8 cellular contexts compared by ENCODE assay signal in genomic region chr20:46117704-46118467, GRCh38. TPM values are rescaled to one million over a fixed set of nuclear protein-coding genes. Genes with fewer than 3 reads are reported as not detected.
DNase-seq lines count a peak whose midpoint lies in the region; ATAC-seq and TF ChIP-seq lines count a peak whose summit lies in the region.

CD40 (plus strand) TSS chr20:46118314; CDS start chr20:46118344, 30 bp downstream.

- no peaks in the 10 kb centered on the region for H3K9me3 ChIP-seq in heart right ventricle
- no peaks in the 10 kb centered on the region for H3K9me3 ChIP-seq in psoas muscle
- no peaks in the 10 kb centered on the region for H3K9me3 ChIP-seq in upper lobe of right lung

- ATAC-seq in GM19035 (IDR thresholded peaks at IDR 0.05; ENCODE audit: unreplicated experiment) = peak; percentile 71
- ATAC-seq in HG03280 (IDR thresholded peaks at IDR 0.05; ENCODE audit: unreplicated experiment) = peak; percentile 82
- ATAC-seq in heart right ventricle = peak; percentile 94 to 98 (median 97)
- ATAC-seq in psoas muscle = peak; percentile 93 to 99 (median 98)
- ATAC-seq in upper lobe of right lung = peak; percentile 96

- 5 to 9% (median 7%) methylated on average over 38 to 40 of the region's 40 CpGs for WGBS in adipose tissue, 3 donors
- whole genome bisulfite sequencing in heart right ventricle, 2 donors = 8 to 14% methylated on average over 40 of the region's 40 CpGs
- WGBS in psoas muscle, 3 donors = 4 to 12% (median 10%) methylated on average over 39 to 40 of the region's 40 CpGs

- peak within 1 kb of the TSS; percentile 34 for H3K27ac ChIP-seq in adipose tissue (ENCODE audit: low read depth, low read length)
- H3K27ac ChIP-seq in heart right ventricle = peak within 1 kb of the TSS; percentile 44 to 93 (median 84)
- H3K27ac ChIP-seq in psoas muscle = peak within 1 kb of the TSS; percentile 78
- peak within 1 kb of the TSS; percentile 91 for H3K27ac ChIP-seq in upper lobe of right lung

- TF ChIP-seq CTCF in AG09309 (IDR thresholded peaks at IDR 0.05; ENCODE audit: control insufficient read depth, insufficient read depth, low read depth, low read length, missing control alignments) = no peak
- no peak for TF ChIP-seq CTCF in heart right ventricle (IDR thresholded peaks at IDR 0.05)
- no peak for TF ChIP-seq CTCF in psoas muscle (IDR thresholded peaks at IDR 0.05)
- no peak for TF ChIP-seq CTCF in upper lobe of right lung (IDR thresholded peaks at IDR 0.05)

- peaks cover 0 to 15% (median 3%) of the 10 kb centered on the region in 9 donors for H3K36me3 ChIP-seq in heart right ventricle
- peaks cover 0 to 13% of the 10 kb centered on the region in 2 donors for H3K36me3 ChIP-seq in psoas muscle (ENCODE audit: insufficient read depth in 1 of 2, low read depth in 1 of 2)
- peaks cover 9% of the 10 kb centered on the region for H3K36me3 ChIP-seq in upper lobe of right lung

- intact Hi-C loops in heart right ventricle (cut with DNase I) (no loop called here), psoas muscle (cut with DNase I) (no loop called here), upper lobe of right lung (cut with DNase I) (no loop called here)

- DNase-seq in AG09309 (ENCODE audit: low read depth) (no peak), SW 1271 (lab: John Stamatoyannopoulos, UW) (peak; percentile 68 to 88), heart right ventricle (peak; percentile 88 to 91), psoas muscle (peak; percentile 91 to 94), upper lobe of right lung (peak; percentile 95)

- peaks cover 7 to 54% (median 46%) of the 10 kb centered on the region in 9 donors for H3K4me1 ChIP-seq in heart right ventricle
- peaks cover 11% of the 10 kb centered on the region for H3K4me1 ChIP-seq in psoas muscle
- H3K4me1 ChIP-seq in upper lobe of right lung = peaks cover 25% of the 10 kb centered on the region

- H3K27me3 ChIP-seq in heart right ventricle = peaks cover 0 to 11% (median 0%) of the 10 kb centered on the region in 7 donors
- no peaks in the 10 kb centered on the region for H3K27me3 ChIP-seq in psoas muscle (ENCODE audit: insufficient read depth in 3 of 3, low read length in 2 of 3)
- H3K27me3 ChIP-seq in upper lobe of right lung = no peaks in the 10 kb centered on the region

- H3K4me3 ChIP-seq in AG09309 (ENCODE audit: control insufficient read depth, low read depth, low read length) (peak within 1 kb of the TSS; percentile 30), heart right ventricle (peak within 1 kb of the TSS; percentile 38 to 71 (median 62)), psoas muscle (peak within 1 kb of the TSS; percentile 67), upper lobe of right lung (peak within 1 kb of the TSS; percentile 67)

RNA-seq across cellular contexts. Expression of gene CD40, which starts in this region (rescaled TPM):
- polyA plus RNA-seq in adipose tissue = 10 to 100 TPM; 15.6 to 39.4 (median 21.1) TPM
- 10 to 100 TPM in 1 of 10 donors, 1 to 10 TPM in 9; 2.6 to 25.0 (median 5.9) TPM for total RNA-seq in heart right ventricle
- 1 to 10 TPM; 7.9 to 9.3 TPM for polyA plus RNA-seq in heart right ventricle
- total RNA-seq in psoas muscle = 1 to 10 TPM; 5.0 to 8.4 (median 7.6) TPM
- polyA plus RNA-seq in psoas muscle = 10 to 100 TPM in 2 of 3 donors, 1 to 10 TPM in 1; 5.0 to 13.8 (median 10.9) TPM
- 36.8 TPM for total RNA-seq in upper lobe of right lung

Comparison
In these comparisons a context has a peak if more than half of its experiments do, and no peak if none do; other contexts are left out.
1. H3K27ac ChIP-seq: peak in every context shown above with its lines; median percentile 91 in upper lobe of right lung; 84 in heart right ventricle; 78 in psoas muscle; 34 in adipose tissue.